Comparison of ENCODE assay signal across 27 cellular contexts in genomic region chr15:93143186-93143585, GRCh38. TPM values are rescaled to one million over a fixed set of nuclear protein-coding genes. Genes with fewer than 3 reads are reported as not detected.
"Had no signal": no experiment of that assay in that cellular context is flagged by ENCODE, and none has a peak within 500 bp of the region (broad histone marks: within the 10 kb centered on the region; RNA-seq: fewer than 3 reads in every experiment).

No MANE protein-coding gene starts in this region.

- H3K27me3 ChIP-seq: pancreas, right lobe of liver, sigmoid colon, stomach, thyroid gland, tibial nerve, upper lobe of right lung, uterus had no signal

- H3K4me1 Mint-ChIP-seq: stimulated activated naive B cell treated with anti-CD40 and anti-IgM and Interleukin-4, amounts not matched to agents 10 μg/mL and 1 μg/mL and 100 μg/mL, for 72 hours had no signal

- H3K27me3 Mint-ChIP-seq: stimulated activated naive CD8-positive, alpha-beta T cell treated with anti-CD3 and anti-CD28 coated beads, Interleukin-15, Interleukin-2, amounts not matched to agents 100 ng/mL and 50 ng/mL, for 24 hours; type B pancreatic cell had no signal

- H3K36me3 Mint-ChIP-seq: naive B cell; naive thymus-derived CD8-positive, alpha-beta T cell; natural killer cell treated with Interleukin-12 subunit alpha and Interleukin-12 subunit beta and Interleukin-15 and Interleukin-18, amount 100 ng/mL, for 72 hours; stimulated activated effector memory CD8-positive, alpha-beta T cell treated with anti-CD3 and anti-CD28 coated beads, Interleukin-12 subunit alpha, Interleukin-12 subunit beta, amount 100 ng/mL, for 72 hours; stimulated activated naive B cell treated with anti-CD40 and anti-IgM and Interleukin-4, amounts not matched to agents 10 μg/mL and 1 μg/mL and 100 μg/mL, for 72 hours; type B pancreatic cell had no signal

- H3K9me3 ChIP-seq: neutrophil, pancreas, psoas muscle, right lobe of liver, sigmoid colon, stomach, thoracic aorta, thyroid gland, tibial nerve, upper lobe of right lung, uterus had no signal

- H3K9me3 Mint-ChIP-seq: naive B cell; naive thymus-derived CD8-positive, alpha-beta T cell; natural killer cell treated with Interleukin-12 subunit alpha and Interleukin-12 subunit beta and Interleukin-15 and Interleukin-18, amount 100 ng/mL, for 72 hours; stimulated activated effector memory CD8-positive, alpha-beta T cell treated with anti-CD3 and anti-CD28 coated beads, Interleukin-12 subunit alpha, Interleukin-12 subunit beta, amount 100 ng/mL, for 72 hours; stimulated activated naive B cell treated with anti-CD40 and anti-IgM and Interleukin-4, amounts not matched to agents 10 μg/mL and 1 μg/mL and 100 μg/mL, for 72 hours; stimulated activated naive CD8-positive, alpha-beta T cell treated with anti-CD3 and anti-CD28 coated beads, Interleukin-15, Interleukin-2, amounts not matched to agents 100 ng/mL and 50 ng/mL, for 24 hours; type B pancreatic cell had no signal

- H3K4me3 ChIP-seq: pancreas, psoas muscle, right lobe of liver, sigmoid colon, stomach, thoracic aorta, thyroid gland, tibial nerve, upper lobe of right lung, uterus had no signal

- H3K4me1 ChIP-seq: pancreas, right lobe of liver, stomach, thyroid gland, tibial nerve, upper lobe of right lung, uterus had no signal

- DNase-seq: naive B cell; naive thymus-derived CD8-positive, alpha-beta T cell; nucleus accumbens; pancreas; psoas muscle; right cardiac atrium; right lobe of liver; sigmoid colon; small intestine; stimulated activated CD4-positive, alpha-beta T cell treated with anti-CD3 and anti-CD28 coated beads, Interleukin-15, amount 100 ng/mL, for 24 hours; stimulated activated CD4-positive, alpha-beta T cell treated with anti-CD3 and anti-CD28 coated beads, Interleukin-2, amount 100 ng/mL, for 24 hours; stimulated activated CD4-positive, alpha-beta T cell treated with anti-CD3 and anti-CD28 coated beads, Interleukin-2, amount 100 ng/mL, for 48 hours; stimulated activated CD4-positive, alpha-beta T cell treated with anti-CD3 and anti-CD28 coated beads, Interleukin-4, amount 100 ng/mL, for 24 hours; stimulated activated naive B cell treated with anti-CD40 and anti-IgM and Interleukin-4, amounts not matched to agents 10 μg/mL and 1 μg/mL and 100 μg/mL, for 72 hours; stimulated activated naive CD4-positive, alpha-beta T cell treated with Interleukin-2 at 50 U/mL for 16 hours; stomach; thyroid gland; upper lobe of right lung; uterus had no signal

- H3K36me3 ChIP-seq: neutrophil, pancreas, right lobe of liver, sigmoid colon, stomach, thoracic aorta, thyroid gland, tibial nerve, upper lobe of right lung, uterus had no signal

- H3K27ac ChIP-seq: neutrophil, pancreas, psoas muscle, right lobe of liver, sigmoid colon, stomach, thoracic aorta, thyroid gland, tibial nerve, upper lobe of right lung, uterus had no signal

- ATAC-seq: naive thymus-derived CD8-positive, alpha-beta T cell; natural killer cell treated with Interleukin-12 subunit alpha and Interleukin-12 subunit beta and Interleukin-15 and Interleukin-18, amount 100 ng/mL, for 72 hours; pancreas; psoas muscle; right cardiac atrium; right lobe of liver; stimulated activated effector memory CD8-positive, alpha-beta T cell treated with anti-CD3 and anti-CD28 coated beads, Interleukin-12 subunit alpha, Interleukin-12 subunit beta, amount 100 ng/mL, for 72 hours; stimulated activated naive B cell treated with anti-CD40 and anti-IgM and Interleukin-4, amounts not matched to agents 10 μg/mL and 1 μg/mL and 100 μg/mL, for 72 hours; upper lobe of right lung had no signal

- H3K27ac Mint-ChIP-seq: progenitor cell of endocrine pancreas; stimulated activated effector memory CD8-positive, alpha-beta T cell treated with anti-CD3 and anti-CD28 coated beads, Interleukin-12 subunit alpha, Interleukin-12 subunit beta, amount 100 ng/mL, for 72 hours; stimulated activated naive B cell treated with anti-CD40 and anti-IgM and Interleukin-4, amounts not matched to agents 10 μg/mL and 1 μg/mL and 100 μg/mL, for 72 hours; stimulated activated naive CD8-positive, alpha-beta T cell treated with anti-CD3 and anti-CD28 coated beads, Interleukin-15, Interleukin-2, amounts not matched to agents 100 ng/mL and 50 ng/mL, for 24 hours; type B pancreatic cell had no signal

- H3K4me3 Mint-ChIP-seq: naive thymus-derived CD8-positive, alpha-beta T cell; stimulated activated effector memory CD8-positive, alpha-beta T cell treated with anti-CD3 and anti-CD28 coated beads, Interleukin-12 subunit alpha, Interleukin-12 subunit beta, amount 100 ng/mL, for 72 hours; stimulated activated naive B cell treated with anti-CD40 and anti-IgM and Interleukin-4, amounts not matched to agents 10 μg/mL and 1 μg/mL and 100 μg/mL, for 72 hours; stimulated activated naive CD8-positive, alpha-beta T cell treated with anti-CD3 and anti-CD28 coated beads, Interleukin-15, Interleukin-2, amounts not matched to agents 100 ng/mL and 50 ng/mL, for 24 hours; type B pancreatic cell had no signal

RNA-seq across cellular contexts. Expression of gene RGMA, which starts 54.2 kb away (rescaled TPM):
- polyA plus RNA-seq: naive thymus-derived CD8-positive, alpha-beta T cell had no signal
